8 cellular contexts compared by ENCODE assay signal in genomic region chrX:2696698-2697215, GRCh38. TPM values are rescaled to one million over a fixed set of nuclear protein-coding genes. Genes with fewer than 3 reads are reported as not detected.
DNase-seq lines count a peak whose midpoint lies in the region; ATAC-seq and TF ChIP-seq lines count a peak whose summit lies in the region.

No MANE protein-coding gene starts in this region.

- ATAC-seq in GM21528 (IDR thresholded peaks at IDR 0.05; ENCODE audit: low FRiP score, unreplicated experiment), result peak; percentile 85
- ATAC-seq in lower lobe of right lung, result peak; percentile 58 to 76
- ATAC-seq in WTC11, result no peak

- peak overlapping the region; percentile 30 for H3K4me3 ChIP-seq in Jurkat, Clone E6-1 (ENCODE audit: low read length)
- H3K4me3 ChIP-seq in lower lobe of right lung (peak overlapping the region; percentile 22), tibial nerve (no peak overlapping the region)

- H3K9me3 Mint-ChIP-seq in activated naive CD8-positive, alpha-beta T cell (ENCODE audit: low read depth), result no peaks in the 10 kb centered on the region
- H3K9me3 Mint-ChIP-seq in WTC11, result peaks cover 10% of the 10 kb centered on the region

- H3K9me3 ChIP-seq in lower lobe of right lung (no peaks in the 10 kb centered on the region), tibial nerve (no peaks in the 10 kb centered on the region)

- TF ChIP-seq CTCF in lower lobe of right lung (IDR thresholded peaks at IDR 0.05), result no peak
- TF ChIP-seq CTCF in tibial nerve (IDR thresholded peaks at IDR 0.05), result no peak
- TF ChIP-seq CTCF in WTC11 (IDR thresholded peaks at IDR 0.05), result no peak

- peaks cover 80% of the 10 kb centered on the region for H3K4me1 ChIP-seq in lower lobe of right lung
- H3K4me1 ChIP-seq in tibial nerve, result peaks cover 0 to 78% (median 59%) of the 10 kb centered on the region in 4 donors

- H3K36me3 ChIP-seq in lower lobe of right lung (no peaks in the 10 kb centered on the region), tibial nerve (peaks cover 0 to 3% (median 0%) of the 10 kb centered on the region in 3 donors)

- intact Hi-C loops in lower lobe of right lung (cut with DNase I), result no loop called here

- TF ChIP-seq EP300 in tibial nerve (IDR thresholded peaks at IDR 0.05), result peak in 1 of 2 donors; percentile 47

- H3K4me3 Mint-ChIP-seq in activated naive CD8-positive, alpha-beta T cell, result peak overlapping the region; percentile 68
- H3K4me3 Mint-ChIP-seq in WTC11, result no peak overlapping the region

- peaks cover 2% of the 10 kb centered on the region for H3K27me3 Mint-ChIP-seq in activated naive CD8-positive, alpha-beta T cell
- peaks cover 35% of the 10 kb centered on the region for H3K27me3 Mint-ChIP-seq in WTC11 (ENCODE audit: low read depth)

- peak overlapping the region; percentile 82 for H3K27ac Mint-ChIP-seq in activated naive CD8-positive, alpha-beta T cell
- no peak overlapping the region for H3K27ac Mint-ChIP-seq in WTC11

- 58 to 61% methylated on average over 8 of the region's 8 CpGs for WGBS in tibial nerve, 2 donors

- DNase-seq in EH (ENCODE audit: low read depth) (peak; percentile 95), lower lobe of right lung (no peak), tibial nerve (ENCODE audit: low spot score in 2 of 2) (no peak), WTC11 (ENCODE audit: low spot score) (no peak), DMS79 treated with DMSO at 0.1 percent for 48 hours (lab: John Stamatoyannopoulos, UW) (no peak)
- peak; percentile 89 for DNase-seq in Jurkat, Clone E6-1 (ENCODE audit: low read depth, low spot score)

- H3K27ac ChIP-seq in lower lobe of right lung (peak overlapping the region; percentile 76), tibial nerve (peak overlapping the region in 3 of 4 donors; percentile 5 to 87 (median 18))

- peaks cover 88% of the 10 kb centered on the region for H3K4me1 Mint-ChIP-seq in activated naive CD8-positive, alpha-beta T cell (ENCODE audit: low read depth)
- H3K4me1 Mint-ChIP-seq in WTC11, result peaks cover 35% of the 10 kb centered on the region

- CTCF ChIA-PET in WTC11 (lab: Charles Lee), result no interaction called here

- POLR2A ChIA-PET in WTC11 (lab: Charles Lee), result no interaction called here

- H3K27me3 ChIP-seq in lower lobe of right lung (ENCODE audit: low read depth), result no peaks in the 10 kb centered on the region
- no peaks in the 10 kb centered on the region for H3K27me3 ChIP-seq in tibial nerve

- peaks cover 14% of the 10 kb centered on the region for H3K36me3 Mint-ChIP-seq in activated naive CD8-positive, alpha-beta T cell
- peaks cover 6% of the 10 kb centered on the region; the same call in 1 of the 2 replicates for H3K36me3 Mint-ChIP-seq in WTC11

- TF ChIP-seq POLR2A in tibial nerve (IDR thresholded peaks at IDR 0.05), result no peak

TF ChIP-seq in WTC11, 78 proteins besides CTCF, POLR2A, EP300 and RAD21:
- TF ChIP-seq HMGA2 (CRISPR knock-in tag; IDR thresholded peaks at IDR 0.05), result no peak
- TF ChIP-seq EMX1 (CRISPR knock-in tag; IDR thresholded peaks at IDR 0.05), result no peak
- TF ChIP-seq PREB (CRISPR knock-in tag; IDR thresholded peaks at IDR 0.05; ENCODE audit: borderline replicate concordance), result no peak
- no peak for TF ChIP-seq ZNF232 (CRISPR knock-in tag; IDR thresholded peaks at IDR 0.05)
- TF ChIP-seq ZNF138 (CRISPR knock-in tag; conservative IDR thresholded peaks at IDR 0.05), result no peak
- no peak for TF ChIP-seq E2F4 (CRISPR knock-in tag; IDR thresholded peaks at IDR 0.05; ENCODE audit: borderline replicate concordance, low read depth)
- no peak for TF ChIP-seq NFATC4 (CRISPR knock-in tag; IDR thresholded peaks at IDR 0.05)
- TF ChIP-seq ZSCAN18 (CRISPR knock-in tag; IDR thresholded peaks at IDR 0.05), result no peak

RNA-seq across cellular contexts. Expression of gene CD99, which starts 5.7 kb away (rescaled TPM):
- 682 TPM for polyA plus RNA-seq in Jurkat, Clone E6-1 (2012; ENCODE audit: insufficient read depth, insufficient read length)
- total RNA-seq in lower lobe of right lung, result 249 TPM
- 100 to 1,000 TPM; 249 to 611 (median 391) TPM for total RNA-seq in tibial nerve
- total RNA-seq in WTC11 (2021), result 72.1 to 77.9 TPM (median 73.6 TPM) in 3 replicates

RNA-seq across cellular contexts. Expression of gene XG, which starts 55.1 kb away (rescaled TPM):
- polyA plus RNA-seq in Jurkat, Clone E6-1 (2012; ENCODE audit: insufficient read depth, insufficient read length), result not detected
- total RNA-seq in lower lobe of right lung (0.41 TPM), tibial nerve (1 to 10 TPM; 1.2 to 5.1 (median 3.1) TPM), WTC11 (2021) (0.78 to 1.0 TPM (median 1.0 TPM) in 3 replicates)

Comparison
In these comparisons a context has a peak if more than half of its experiments do, and no peak if none do; other contexts are left out.
1. DNase-seq: peak in EH (single experiment) and Jurkat, Clone E6-1 (single experiment); none in lower lobe of right lung (single experiment), tibial nerve (0 of 2), WTC11 (single experiment) and DMS79 treated with DMSO at 0.1 percent for 48 hours (single experiment).
2. H3K4me3 ChIP-seq: peak in Jurkat, Clone E6-1 (single experiment) and lower lobe of right lung (single experiment); none in tibial nerve (0 of 4).